10 cellular contexts compared by ENCODE assay signal in the genomic region with DNA sequence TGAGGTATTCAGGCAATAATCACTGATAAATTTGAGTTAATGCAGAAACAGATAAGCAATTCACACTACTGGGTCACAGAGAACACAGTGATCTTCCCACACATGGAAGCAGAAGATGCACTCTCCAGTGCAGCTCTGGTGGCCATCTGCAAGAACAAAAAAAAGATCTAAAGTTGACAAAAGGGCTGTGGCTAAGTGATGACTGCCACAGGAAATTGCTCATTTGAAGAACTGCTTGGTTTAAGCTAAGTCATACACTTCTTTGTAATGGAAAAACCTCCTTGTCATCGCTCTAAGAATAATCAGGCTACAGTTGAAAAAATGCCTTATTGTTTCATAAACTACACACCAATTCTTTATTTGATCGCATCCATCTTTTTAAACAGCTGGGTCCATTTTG.
DNase-seq lines count a peak whose midpoint lies in the region; ATAC-seq and TF ChIP-seq lines count a peak whose summit lies in the region.
"Had no signal": no experiment of that assay in that cellular context is flagged by ENCODE, and none has a peak within 500 bp of the region (broad histone marks: within the 10 kb centered on the region; RNA-seq: fewer than 3 reads in every experiment).

No MANE protein-coding gene starts in this region.

- H3F3A ChIP-seq in PC-3 (ENCODE audit: low read length, unreplicated experiment): no peaks in the 10 kb centered on the region

- H3K27me3 ChIP-seq in PC-3 (ENCODE audit: low read length) (no peaks in the 10 kb centered on the region), hepatocyte (no peaks in the 10 kb centered on the region)
- H3K27me3 ChIP-seq: tibial nerve had no signal

- H2AFZ ChIP-seq in PC-3 (ENCODE audit: low read length) (peak overlapping the region; percentile 28; the same call in 1 of the 2 replicates), hepatocyte (no peak overlapping the region)

- H3K79me2 ChIP-seq in PC-3 (ENCODE audit: low read length) (no peaks in the 10 kb centered on the region), hepatocyte (no peaks in the 10 kb centered on the region)

- peaks cover 12% of the 10 kb centered on the region for H3K4me1 ChIP-seq in PC-3 (ENCODE audit: insufficient read depth, low read length)
- no peaks in the 10 kb centered on the region for H3K4me1 ChIP-seq in hepatocyte (ENCODE audit: insufficient read depth)

- intact Hi-C loops in PC-3 (cut with micrococcal nuclease): no loop called here

- TF ChIP-seq CTCF in PC-3 (conservative IDR thresholded peaks at IDR 0.05; ENCODE audit: low read depth, low read length) (no peak), astrocyte of the spinal cord (IDR thresholded peaks at IDR 0.05; ENCODE audit: low read depth, low read length) (no peak), hepatocyte (IDR thresholded peaks at IDR 0.05; ENCODE audit: poor library complexity) (no peak)

- H4K20me1 ChIP-seq in PC-3 (ENCODE audit: low read length): no peaks in the 10 kb centered on the region
- H4K20me1 ChIP-seq in hepatocyte (ENCODE audit: insufficient read depth, poor library complexity, severe bottlenecking): no peaks in the 10 kb centered on the region

- DNase-seq in DMS53 (lab: John Stamatoyannopoulos, UW): peak; percentile 11
- no peak for DNase-seq in DMS53 treated with DMSO at 0.1 percent for 48 hours (lab: John Stamatoyannopoulos, UW; ENCODE audit: unreplicated experiment)
- DNase-seq in PC-3: peak; percentile 62
- peak; percentile 83 for DNase-seq in astrocyte of the spinal cord (ENCODE audit: low read depth, low spot score)
- peak; percentile 69 for DNase-seq in pulmonary artery endothelial cell (ENCODE audit: low read depth, low spot score)
- DNase-seq in NCI-H2081 treated with DMSO at 0.1 percent for 48 hours (lab: John Stamatoyannopoulos, UW): no peak
- DNase-seq in hepatocyte (ENCODE audit: low spot score): no peak

- H3K4me3 ChIP-seq in PC-3 (ENCODE audit: low read length): no peak overlapping the region
- H3K4me3 ChIP-seq in astrocyte of the spinal cord (ENCODE audit: low read depth, low read length): no peak overlapping the region
- no peak overlapping the region for H3K4me3 ChIP-seq in hepatocyte
- H3K4me3 ChIP-seq: tibial nerve had no signal

- H3K9me2 ChIP-seq in PC-3 (replicated peaks; ENCODE audit: low read length) (no peaks in the 10 kb centered on the region), hepatocyte (replicated peaks; ENCODE audit: insufficient read depth) (no peaks in the 10 kb centered on the region)

- BruUV-seq in PC-3 (replicated peaks; lab: Mats Ljungman, UMichigan): no TSS peak

- H3K36me3 ChIP-seq in PC-3 (ENCODE audit: low read depth, low read length): no peaks in the 10 kb centered on the region
- H3K36me3 ChIP-seq in hepatocyte (replicated peaks; ENCODE audit: insufficient read depth, low read depth): no peaks in the 10 kb centered on the region
- H3K36me3 ChIP-seq: tibial nerve had no signal

- POLR2A ChIA-PET in PC-3 (lab: Charles Lee; ENCODE audit: unreplicated experiment): interaction anchor here (0.7 kb wide), 1 partner anchor 320 kb away, joined by 4 read pairs; the partner anchor contains the start of gene ASXL2

- no peaks in the 10 kb centered on the region for H3K9me3 ChIP-seq in PC-3 (ENCODE audit: low read length)
- H3K9me3 ChIP-seq in hepatocyte (ENCODE audit: low read depth): no peaks in the 10 kb centered on the region
- H3K9me3 ChIP-seq: tibial nerve had no signal

- 88% methylated on average over 2 of the region's 2 CpGs for WGBS in hepatocyte (ENCODE audit: low lambda C conversion rate, missing lambda C conversion rate)

- peak overlapping the region; percentile 45 for H3K27ac ChIP-seq in PC-3 (ENCODE audit: low read length)
- no peak overlapping the region for H3K27ac ChIP-seq in hepatocyte
- H3K27ac ChIP-seq: 22Rv1, tibial nerve had no signal

- H3K9ac ChIP-seq in PC-3 (ENCODE audit: low read length): no peak overlapping the region

- ATAC-seq in HG02798 (IDR thresholded peaks at IDR 0.05; ENCODE audit: poor library complexity, unreplicated experiment): peak; percentile 68
- ATAC-seq in PC-3: peak; percentile 92

- H3K4me2 ChIP-seq in PC-3 (ENCODE audit: low read length): peak overlapping the region; percentile 11; the same call in 1 of the 2 replicates
- H3K4me2 ChIP-seq in hepatocyte: no peak overlapping the region

- in situ Hi-C loops in astrocyte of the spinal cord (cut with HindIII; ENCODE audit: low sequenced_read_pairs): no loop called here

- CTCF ChIA-PET in PC-3 (lab: Charles Lee): interaction anchor here (0.6 kb wide), 1 partner anchor 11 kb away, joined by 3 read pairs; no protein-coding TSS in a partner anchor

Comparison
In these comparisons a context has a peak if more than half of its experiments do, and no peak if none do; other contexts are left out.
1. DNase-seq: peak in DMS53 (single experiment), PC-3 (single experiment), astrocyte of the spinal cord (single experiment) and pulmonary artery endothelial cell (single experiment); none in DMS53 treated with DMSO at 0.1 percent for 48 hours (single experiment), NCI-H2081 treated with DMSO at 0.1 percent for 48 hours (single experiment) and hepatocyte (single experiment).